Comparison of ENCODE assay signal across 1 cellular context in genomic region chr15:59699810-59700431, GRCh38.
TF ChIP-seq lines count a peak whose summit lies in the region.

No MANE protein-coding gene starts in this region.

TF ChIP-seq in endothelial cell of umbilical vein, 7 proteins besides CTCF, POLR2A, EP300 and RAD21:
- TF ChIP-seq MYC (IDR thresholded peaks at IDR 0.05; ENCODE audit: low read depth, low read length), result no peak
- TF ChIP-seq MAX (IDR thresholded peaks at IDR 0.05; ENCODE audit: insufficient read depth, insufficient read length), result no peak
- TF ChIP-seq JUN (IDR thresholded peaks at IDR 0.05; ENCODE audit: borderline replicate concordance, insufficient read depth, insufficient read length, low read depth), result peak; percentile 92
- TF ChIP-seq POLR2AphosphoS5 (IDR thresholded peaks at IDR 0.05; ENCODE audit: insufficient read depth, low read depth, low read length), result no peak
- TF ChIP-seq GATA2 (IDR thresholded peaks at IDR 0.05; ENCODE audit: insufficient read depth, insufficient read length, low read depth, low read length), result peak; percentile 14
- TF ChIP-seq EZH2 (IDR thresholded peaks at IDR 0.05; ENCODE audit: borderline replicate concordance, low read depth, low read length, severe bottlenecking), result no peak
- TF ChIP-seq FOS (IDR thresholded peaks at IDR 0.05; ENCODE audit: borderline replicate concordance, insufficient read depth, low read length), result peak; percentile 83
TF ChIP-seq in endothelial cell of umbilical vein: peak in this region for 3.
